22 cellular contexts compared by ENCODE assay signal in genomic region chr1:67966666-67967009, GRCh38.
"Had no signal": no experiment of that assay in that cellular context is flagged by ENCODE, and none has a peak within 500 bp of the region (broad histone marks: within the 10 kb centered on the region; RNA-seq: fewer than 3 reads in every experiment).

No MANE protein-coding gene starts in this region.

- H3K27ac ChIP-seq: RWPE1 had no signal

- H3K27me3 ChIP-seq: MG63 had no signal

- H3K4me2 ChIP-seq: SK-N-SH had no signal

- H3K36me3 ChIP-seq: MG63 had no signal

- H3K9ac ChIP-seq: SK-N-SH had no signal

- ATAC-seq: Panc1, PC-3, T-cell had no signal

- DNase-seq: KBM-7; MG63; NCI-H1092; NCI-H1417; NCI-H1436 treated with DMSO at 0.1 percent for 48 hours; NCI-H1694; NCI-H187 treated with DMSO at 0.1 percent for 48 hours; NCI-H2029 treated with DMSO at 0.1 percent for 48 hours; NCI-H2171; NCI-H226; NCI-H510A; NCI-H524 treated with DMSO at 0.1 percent for 48 hours; NCI-H69; NCI-H774; NK-92 treated with Interleukin-12 subunit alpha and Interleukin-12 subunit beta, amount 100 ng/mL, for 24 hours; PC-3; SHP77; SK-N-SH; SW 1271; T-cell had no signal

- H3K4me3 ChIP-seq: MG63 had no signal
